ENCODE assay signal across 1 cellular context in the genomic region with DNA sequence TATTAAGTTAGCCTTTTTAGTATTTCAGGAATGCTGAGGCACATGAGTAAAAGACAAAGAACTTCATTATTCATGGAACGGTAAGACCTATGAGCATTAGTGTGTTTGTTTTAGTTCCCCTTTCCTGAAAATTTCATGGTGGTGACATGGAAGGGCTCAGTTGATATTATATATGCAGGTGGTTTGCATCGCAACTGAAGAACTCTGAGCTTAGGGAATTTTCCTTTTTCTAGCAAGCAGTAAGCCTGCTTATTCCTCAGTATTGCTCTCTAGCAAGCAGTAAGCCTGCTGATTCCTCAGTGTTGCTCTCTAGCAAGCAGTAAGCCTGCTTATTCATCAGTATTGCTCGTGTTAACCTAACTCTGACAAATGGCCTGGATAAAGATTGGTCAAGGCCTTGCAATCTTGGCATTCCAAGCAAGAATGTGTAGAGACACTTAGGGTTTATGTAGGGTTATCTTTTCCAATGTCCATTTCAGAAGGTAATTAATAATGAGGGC.
TF ChIP-seq lines count a peak whose summit lies in the region.

No MANE protein-coding gene starts in this region.

TF ChIP-seq in WTC11, 78 proteins besides CTCF, POLR2A, EP300 and RAD21 (continued from another document):
- TF ChIP-seq, protein P1, sequence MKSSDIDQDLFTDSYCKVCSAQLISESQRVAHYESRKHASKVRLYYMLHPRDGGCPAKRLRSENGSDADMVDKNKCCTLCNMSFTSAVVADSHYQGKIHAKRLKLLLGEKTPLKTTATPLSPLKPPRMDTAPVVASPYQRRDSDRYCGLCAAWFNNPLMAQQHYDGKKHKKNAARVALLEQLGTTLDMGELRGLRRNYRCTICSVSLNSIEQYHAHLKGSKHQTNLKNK (CRISPR knock-in tag; IDR thresholded peaks at IDR 0.05): no peak
- TF ChIP-seq CREB1 (CRISPR knock-in tag; IDR thresholded peaks at IDR 0.05): no peak
- no peak for TF ChIP-seq MYBL2 (CRISPR knock-in tag; IDR thresholded peaks at IDR 0.05)
- TF ChIP-seq RORB (CRISPR knock-in tag; IDR thresholded peaks at IDR 0.05): no peak
- TF ChIP-seq, protein P2, sequence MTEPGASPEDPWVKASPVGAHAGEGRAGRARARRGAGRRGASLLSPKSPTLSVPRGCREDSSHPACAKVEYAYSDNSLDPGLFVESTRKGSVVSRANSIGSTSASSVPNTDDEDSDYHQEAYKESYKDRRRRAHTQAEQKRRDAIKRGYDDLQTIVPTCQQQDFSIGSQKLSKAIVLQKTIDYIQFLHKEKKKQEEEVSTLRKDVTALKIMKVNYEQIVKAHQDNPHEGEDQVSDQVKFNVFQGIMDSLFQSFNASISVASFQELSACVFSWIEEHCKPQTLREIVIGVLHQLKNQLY (CRISPR knock-in tag; IDR thresholded peaks at IDR 0.05): no peak
TF ChIP-seq in WTC11: peak in this region for 0.
